18 cellular contexts compared by ENCODE assay signal in the genomic region with DNA sequence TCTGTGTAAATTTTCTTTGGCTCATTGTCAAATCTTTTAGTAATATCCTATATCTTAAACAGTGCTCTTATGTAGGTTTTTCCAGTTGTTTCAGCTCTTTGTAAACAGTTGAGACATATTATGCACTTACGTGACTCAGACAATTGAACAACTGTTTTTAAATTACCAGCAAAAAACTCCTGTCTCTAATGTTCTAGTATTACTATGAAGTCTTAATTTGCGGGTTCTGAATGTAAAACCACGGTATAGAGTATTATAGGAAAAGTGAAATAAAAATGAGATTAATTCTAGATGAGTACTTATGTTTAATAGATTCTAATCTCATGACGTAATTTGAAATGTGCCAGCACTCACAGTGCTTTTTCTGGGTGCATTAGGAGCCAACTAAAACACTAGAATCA.
"Had no signal": no experiment of that assay in that cellular context is flagged by ENCODE, and none has a peak within 500 bp of the region (broad histone marks: within the 10 kb centered on the region; RNA-seq: fewer than 3 reads in every experiment).

No MANE protein-coding gene starts in this region.

- H3K27ac ChIP-seq: ascending aorta, epithelial cell of prostate, gastrocnemius medialis, left ventricle myocardium inferior, right atrium auricular region, skin epidermis, tibial nerve had no signal

- H3K4me1 ChIP-seq: ascending aorta, left ventricle myocardium inferior, right atrium auricular region had no signal

- H3K4me3 ChIP-seq: ascending aorta, gastrocnemius medialis, left ventricle myocardium inferior, mucosa of descending colon, right atrium auricular region, skin epidermis, tibial nerve had no signal

- H3K9me3 ChIP-seq: ascending aorta, gastrocnemius medialis, left ventricle myocardium inferior, mucosa of descending colon, right atrium auricular region, tibial nerve had no signal

- H3K36me3 ChIP-seq: gastrocnemius medialis, right atrium auricular region had no signal

- H3K27me3 ChIP-seq: ascending aorta, gastrocnemius medialis, right atrium auricular region, tibial nerve had no signal

- DNase-seq: activated CD4-positive, alpha-beta T cell treated with anti-CD3 and anti-CD28 coated beads, Interleukin-2, amount 10 ng/mL, durations not matched to agents 7 days and 5 days; activated CD4-positive, CD25-positive, alpha-beta regulatory T cell; activated CD8-positive, alpha-beta T cell treated with anti-CD3 and anti-CD28 coated beads, Interleukin-2, amount 10 ng/mL, durations not matched to agents 7 days and 5 days; activated naive CD4-positive, alpha-beta T cell treated with anti-CD3 and anti-CD28 coated beads, Interleukin-2, amount 10 ng/mL, durations not matched to agents 7 days and 5 days; activated naive CD8-positive, alpha-beta T cell treated with anti-CD3 and anti-CD28 coated beads, Interleukin-2, amount 50 U/mL, for 24 hours; activated T-cell treated with anti-CD3 and anti-CD28 coated beads, Interleukin-2, amount 50 U/mL, for 4 hours; effector memory CD8-positive, alpha-beta T cell; gastrocnemius medialis; head of caudate nucleus; left ventricle myocardium inferior; mucosa of descending colon; naive B cell; stimulated activated CD4-positive, alpha-beta T cell treated with anti-CD3 and anti-CD28 coated beads, Interleukin-2, amount 100 ng/mL, for 48 hours had no signal

- ATAC-seq: activated CD8-positive, alpha-beta T cell treated with anti-CD3 and anti-CD28 coated beads, Interleukin-2, amount 10 ng/mL, durations not matched to agents 7 days and 5 days; activated naive CD8-positive, alpha-beta T cell treated with anti-CD3 and anti-CD28 coated beads, Interleukin-2, amount 50 U/mL, for 24 hours; activated T-cell treated with anti-CD3 and anti-CD28 coated beads, Interleukin-2, amount 50 U/mL, for 4 hours; effector memory CD8-positive, alpha-beta T cell; gastrocnemius medialis; mucosa of descending colon had no signal
